Comparison of ENCODE assay signal across 8 cellular contexts in the genomic region with DNA sequence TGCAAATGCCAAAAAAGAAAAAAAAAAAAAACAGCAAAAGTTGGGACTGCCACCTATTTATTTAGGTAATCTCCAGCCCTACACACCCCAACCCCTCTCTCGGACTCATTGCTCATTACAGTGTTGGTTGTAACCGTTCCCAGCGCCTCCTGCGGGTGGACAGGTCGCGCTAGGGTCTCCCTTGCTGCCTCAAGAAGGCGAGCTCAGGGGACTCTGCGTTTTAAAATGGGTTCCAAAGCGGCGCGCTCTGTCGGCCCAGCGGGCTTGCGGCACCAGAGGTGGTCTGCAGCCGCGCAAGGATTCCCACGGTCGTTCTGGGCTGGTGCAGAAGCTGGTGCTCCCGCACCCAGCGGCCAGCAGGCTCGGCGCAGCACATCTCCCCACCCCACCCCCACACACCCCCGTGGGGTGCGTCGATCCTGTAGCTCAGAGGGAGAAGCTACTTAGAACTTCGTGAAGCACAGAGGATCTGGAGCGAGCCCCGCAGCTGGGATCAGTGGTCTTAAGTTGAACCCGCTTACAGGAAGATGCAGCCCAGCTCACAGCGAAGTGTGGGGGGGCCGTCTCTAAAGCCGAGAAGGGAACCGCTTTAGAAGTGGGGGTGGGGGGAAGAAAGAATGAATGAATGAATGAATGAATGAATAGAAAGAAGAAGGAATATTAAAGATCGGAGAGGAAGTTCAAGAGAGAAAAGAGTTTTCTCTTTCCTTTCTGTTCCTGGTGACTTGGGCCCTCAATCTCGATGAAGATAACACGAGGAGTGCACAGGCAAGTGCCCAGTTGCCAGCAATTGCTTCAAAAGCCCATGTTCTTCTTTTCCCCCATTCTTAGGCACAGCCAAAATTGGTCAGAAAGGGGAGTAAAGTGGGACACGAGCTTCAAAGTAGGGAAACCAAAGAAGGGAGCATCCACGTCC. TPM values are rescaled to one million over a fixed set of nuclear protein-coding genes. Genes with fewer than 3 reads are reported as not detected.
A peak's percentile ranks its signal among the peaks of the same experiment; 100 is the strongest.
DNase-seq lines count a peak whose midpoint lies in the region; ATAC-seq, FAIRE-seq and TF ChIP-seq lines count a peak whose summit lies in the region.

No MANE protein-coding gene starts in this region.

- H3K9me3 ChIP-seq in A549, result no peaks in the 10 kb centered on the region
- no peaks in the 10 kb centered on the region for H3K9me3 ChIP-seq in ES-I3 (ENCODE audit: control insufficient read depth, insufficient read depth, low read length)
- H3K9me3 ChIP-seq in iPS-18c (ENCODE audit: control insufficient read depth, insufficient read depth, low read length), result no peaks in the 10 kb centered on the region

- H3K4me1 Mint-ChIP-seq in WTC11, result peaks cover 82% of the 10 kb centered on the region

- H3K9me3 Mint-ChIP-seq in WTC11, result no peaks in the 10 kb centered on the region

- no peaks in the 10 kb centered on the region for H3K36me3 Mint-ChIP-seq in WTC11

- in situ Hi-C loops in GM13976 (cut with MboI; ENCODE audit: low sequenced_read_pairs, unreplicated experiment), result loop anchor here (25.0 kb wide), 1 partner anchor 877 kb away; no protein-coding TSS in a partner anchor

- under 1% methylated on average over 29 of the region's 38 CpGs for whole genome bisulfite sequencing in A549 (ENCODE audit: missing lambda C conversion rate)

- H3K4me3 Mint-ChIP-seq in WTC11, result peak overlapping the region; percentile 73

- CTCF ChIA-PET in A549 (lab: Yijun Ruan, JAX), result interaction anchor here (0.6 to 4.4 kb wide), 34 partner anchors 9 to 1912 kb away, joined by 3 to 32 read pairs (median 4); no protein-coding TSS in a partner anchor
- CTCF ChIA-PET in WTC11 (lab: Charles Lee), result interaction anchor here (0.7 to 5.8 kb wide), 16 partner anchors 9 to 384 kb away, joined by 3 to 54 read pairs (median 7); no protein-coding TSS in a partner anchor

- DNase-seq in A549 (ENCODE audit: low read depth in 1 of 2, low spot score in 1 of 2) (peak; percentile 62 to 79), WTC11 (ENCODE audit: low spot score) (peak; percentile 46), GM13976 (ENCODE audit: low spot score) (no peak), NCI-H2196 (lab: John Stamatoyannopoulos, UW; ENCODE audit: unreplicated experiment) (no peak), kidney glomerular epithelial cell (lab: John Stamatoyannopoulos, UW) (no peak)

- TF ChIP-seq EP300 in A549 (IDR thresholded peaks at IDR 0.05), result no peak

- peak in 1 of 2 experiments; percentile 38; a peak in 2 of 5 replicates for TF ChIP-seq RAD21 in A549 (conservative IDR thresholded peaks at IDR 0.05 in 1 of 2, IDR thresholded peaks at IDR 0.05 in 1 of 2)

- H3K4me3 ChIP-seq in A549 (peak overlapping the region; percentile 52), iPS-18c (ENCODE audit: insufficient read depth, low read depth, low read length) (peak overlapping the region; percentile 71; the same call in 1 of the 2 replicates)

- ATAC-seq in A549, result peak; percentile 61 to 75
- ATAC-seq in WTC11, result no peak
- no peak for ATAC-seq in GM21619 (IDR thresholded peaks at IDR 0.05; ENCODE audit: unreplicated experiment)

- no peak for TF ChIP-seq POLR2A in A549 (IDR thresholded peaks at IDR 0.05; ENCODE audit: low read length)

- H3K36me3 ChIP-seq in ES-I3 (ENCODE audit: insufficient read depth, low read length), result no peaks in the 10 kb centered on the region

- FAIRE-seq in A549 (lab: Jason Lieb, UNC), result no peak

- 0 out of 3 replicates have a peak, but pooled peaks cover 3% of the 10 kb centered on the region for H3K4me1 ChIP-seq in A549
- H3K4me1 ChIP-seq in ES-I3 (ENCODE audit: insufficient read depth, low read length), result peaks cover 21% of the 10 kb centered on the region

- TF ChIP-seq CTCF in A549 (IDR thresholded peaks at IDR 0.05) (peak; percentile 32; the same call in 1 of the 3 replicates), WTC11 (IDR thresholded peaks at IDR 0.05) (no peak), GM13976 (IDR thresholded peaks at IDR 0.05; ENCODE audit: borderline replicate concordance, control extremely low read depth, extremely low read depth, insufficient read depth, missing control alignments) (no peak)

- H3K9ac ChIP-seq in ES-I3 (ENCODE audit: low read depth, low read length), result peak overlapping the region; percentile 32; the same call in 1 of the 2 replicates

- H3K27me3 Mint-ChIP-seq in WTC11 (ENCODE audit: low read depth), result peaks cover 95% of the 10 kb centered on the region

- H3K27ac Mint-ChIP-seq in WTC11, result no peak overlapping the region

- POLR2A ChIA-PET in A549 (lab: Yijun Ruan, JAX) (interaction anchor here (0.7 to 3.8 kb wide), 9 partner anchors 9 to 1431 kb away, joined by 3 to 38 read pairs (median 4); no protein-coding TSS in a partner anchor), WTC11 (lab: Charles Lee) (interaction anchor here (0.6 to 1.7 kb wide), 5 partner anchors 9 to 33 kb away, joined by 3 to 4 read pairs (median 3); no protein-coding TSS in a partner anchor)

- peak overlapping the region; percentile 64 for H3K4me2 ChIP-seq in A549

- H3K27ac ChIP-seq in A549, result peak overlapping the region; percentile 96 to 98

TF ChIP-seq in A549, 52 proteins besides CTCF, POLR2A, EP300 and RAD21:
- TF ChIP-seq HDAC2 (IDR thresholded peaks at IDR 0.05) (no peak), SMC3 (IDR thresholded peaks at IDR 0.05) (peak; percentile 52; the same call in 2 of the 3 replicates)

TF ChIP-seq in WTC11, 78 proteins besides CTCF, POLR2A, EP300 and RAD21:
- TF ChIP-seq IRF2 (CRISPR knock-in tag; IDR thresholded peaks at IDR 0.05; ENCODE audit: borderline replicate concordance, low read depth), result no peak
- TF ChIP-seq, protein P1, sequence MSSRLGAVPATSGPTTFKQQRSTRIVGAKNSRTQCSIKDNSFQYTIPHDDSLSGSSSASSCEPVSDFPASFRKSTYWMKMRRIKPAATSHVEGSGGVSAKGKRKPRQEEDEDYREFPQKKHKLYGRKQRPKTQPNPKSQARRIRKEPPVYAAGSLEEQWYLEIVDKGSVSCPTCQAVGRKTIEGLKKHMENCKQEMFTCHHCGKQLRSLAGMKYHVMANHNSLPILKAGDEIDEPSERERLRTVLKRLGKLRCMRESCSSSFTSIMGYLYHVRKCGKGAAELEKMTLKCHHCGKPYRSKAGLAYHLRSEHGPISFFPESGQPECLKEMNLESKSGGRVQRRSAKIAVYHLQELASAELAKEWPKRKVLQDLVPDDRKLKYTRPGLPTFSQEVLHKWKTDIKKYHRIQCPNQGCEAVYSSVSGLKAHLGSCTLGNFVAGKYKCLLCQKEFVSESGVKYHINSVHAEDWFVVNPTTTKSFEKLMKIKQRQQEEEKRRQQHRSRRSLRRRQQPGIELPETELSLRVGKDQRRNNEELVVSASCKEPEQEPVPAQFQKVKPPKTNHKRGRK (CRISPR knock-in tag; IDR thresholded peaks at IDR 0.05; ENCODE audit: borderline replicate concordance), result 0 out of 2 replicates have a peak, but pooled peaks have one; percentile 29
TF ChIP-seq in WTC11: peak in this region for 1.

RNA-seq across cellular contexts. Expression of a gene that starts 0.8 kb away (rescaled TPM):
- polyA plus RNA-seq in A549 (2011; rRNA removed), result 10.8 and 13.1 TPM in 2 replicates
- polyA plus RNA-seq in A549 (2012; cell fraction: cytosol; rRNA removed), result 17.4 and 22.2 TPM in 2 replicates
- 21.1 and 32.8 TPM in 2 replicates for polyA plus RNA-seq in A549 (2012; cell fraction: nucleus; rRNA removed)
- 26.0 to 31.4 TPM (median 26.9 TPM) in 3 replicates for polyA plus RNA-seq in A549 (2017; fragmentation: RNase III; extraction: RNeasy Plus Mini Kit Qiagen cat#74134 plus additional on column Dnase treatment)
- polyA minus RNA-seq in A549 (2011; rRNA and poly(A)+ RNA removed), result 8.5 and 10.3 TPM in 2 replicates
- 0.27 to 0.42 TPM (median 0.30 TPM) in 3 replicates for total RNA-seq in WTC11 (2021)

Comparison
In these comparisons a context has a peak if more than half of its experiments do, and no peak if none do; other contexts are left out.
1. ATAC-seq: peak in A549 (2 of 2); none in WTC11 (single experiment) and GM21619 (single experiment).
2. DNase-seq: peak in A549 (2 of 2) and WTC11 (single experiment); none in GM13976 (single experiment), NCI-H2196 (single experiment) and kidney glomerular epithelial cell (single experiment).